Comparison of ENCODE assay signal across 1 cellular context in genomic region chr1:26690576-26691031, GRCh38.
A peak's percentile ranks its signal among the peaks of the same experiment; 100 is the strongest.
TF ChIP-seq lines count a peak whose summit lies in the region.

No MANE protein-coding gene starts in this region.

TF ChIP-seq in SK-N-SH, 30 proteins besides CTCF, POLR2A, EP300 and RAD21 (continued from another document):
- TF ChIP-seq RXRA (IDR thresholded peaks at IDR 0.05; ENCODE audit: borderline replicate concordance, low read depth), result no peak
- TF ChIP-seq GATA2 (CRISPR knock-in tag; IDR thresholded peaks at IDR 0.05), result no peak
- TF ChIP-seq YY1 (IDR thresholded peaks at IDR 0.05; ENCODE audit: low read depth), result peak; percentile 43; the same call in 1 of the 2 replicates
- no peak for TF ChIP-seq IRF3 (IDR thresholded peaks at IDR 0.05; ENCODE audit: low read depth, low read length)
